In genomic region chr6:149324428-149324827, GRCh38 we compare ENCODE assay signal across 11 cellular contexts. TPM values are rescaled to one million over a fixed set of nuclear protein-coding genes. Genes with fewer than 3 reads are reported as not detected.
A peak's percentile ranks its signal among the peaks of the same experiment; 100 is the strongest.
DNase-seq lines count a peak whose midpoint lies in the region; ATAC-seq and TF ChIP-seq lines count a peak whose summit lies in the region.
"Had no signal": no experiment of that assay in that cellular context is flagged by ENCODE, and none has a peak within 500 bp of the region (broad histone marks: within the 10 kb centered on the region; RNA-seq: fewer than 3 reads in every experiment).

No MANE protein-coding gene starts in this region.

- H3K9ac ChIP-seq in KMS-11 = no peak overlapping the region
- no peak overlapping the region for H3K9ac ChIP-seq in parathyroid adenoma

- H3K4me2 ChIP-seq in KMS-11 (peak overlapping the region; percentile 23; the same call in 1 of the 2 replicates), parathyroid adenoma (ENCODE audit: low read length) (peak overlapping the region; percentile 40)

- peak overlapping the region; percentile 40 for H3K4me3 Mint-ChIP-seq in activated CD4-positive, alpha-beta T cell treated with anti-CD3 and anti-CD28 coated beads, Interleukin-2, amount 10 ng/mL, durations not matched to agents 7 days and 5 days

- TF ChIP-seq POLR2A in body of pancreas (IDR thresholded peaks at IDR 0.05) = no peak

- H3K4me1 ChIP-seq in KMS-11 (ENCODE audit: low read depth, poor library complexity, severe bottlenecking) = peaks cover 28% of the 10 kb centered on the region
- H3K4me1 ChIP-seq in body of pancreas = peaks cover 62% of the 10 kb centered on the region
- H3K4me1 ChIP-seq in parathyroid adenoma = peaks cover 14% of the 10 kb centered on the region
- H3K4me1 ChIP-seq in foreskin keratinocyte = peaks cover 16% of the 10 kb centered on the region

- POLR2A ChIA-PET in activated CD4-positive, alpha-beta T cell treated with anti-CD3 and anti-CD28 coated beads, Interleukin-2, amount 10 ng/mL, durations not matched to agents 7 days and 5 days (lab: Charles Lee) = no interaction called here

- no peak for DNase-seq in activated CD4-positive, alpha-beta T cell treated with anti-CD3 and anti-CD28 coated beads, Interleukin-2, amount 10 ng/mL, durations not matched to agents 7 days and 5 days
- DNase-seq in activated CD4-positive, alpha-beta T cell treated with anti-CD3 and anti-CD28 coated beads for 4 hours = no peak
- DNase-seq in body of pancreas = no peak
- no peak for DNase-seq in CD1c-positive myeloid dendritic cell (ENCODE audit: extremely low spot score)
- DNase-seq in foreskin keratinocyte = no peak
- no peak for DNase-seq in AG08396 (ENCODE audit: low spot score)
- DNase-seq: brain microvascular endothelial cell; effector memory CD8-positive, alpha-beta T cell; NCI-H2107 had no signal

- H3K9me3 ChIP-seq in body of pancreas = no peaks in the 10 kb centered on the region
- no peaks in the 10 kb centered on the region for H3K9me3 ChIP-seq in parathyroid adenoma (ENCODE audit: control insufficient read depth, low read length)

- H2AFZ ChIP-seq in KMS-11 (ENCODE audit: low read depth) = no peak overlapping the region
- H2AFZ ChIP-seq in parathyroid adenoma = no peak overlapping the region

- H3K36me3 ChIP-seq in KMS-11 (ENCODE audit: insufficient read depth) (no peaks in the 10 kb centered on the region), body of pancreas (replicated peaks in 1 of 2; ENCODE audit: insufficient read depth in 1 of 2, low read depth in 2 of 2) (no peaks in the 10 kb centered on the region), parathyroid adenoma (ENCODE audit: control insufficient read depth, insufficient read depth, low read length) (no peaks in the 10 kb centered on the region)

- no peaks in the 10 kb centered on the region for H3K9me3 Mint-ChIP-seq in activated CD4-positive, alpha-beta T cell treated with anti-CD3 and anti-CD28 coated beads, Interleukin-2, amount 10 ng/mL, durations not matched to agents 7 days and 5 days
- H3K9me3 Mint-ChIP-seq: effector memory CD8-positive, alpha-beta T cell had no signal

- H3K27ac Mint-ChIP-seq in activated CD4-positive, alpha-beta T cell treated with anti-CD3 and anti-CD28 coated beads, Interleukin-2, amount 10 ng/mL, durations not matched to agents 7 days and 5 days = peak overlapping the region; percentile 68

- no peaks in the 10 kb centered on the region for H3K27me3 Mint-ChIP-seq in activated CD4-positive, alpha-beta T cell treated with anti-CD3 and anti-CD28 coated beads, Interleukin-2, amount 10 ng/mL, durations not matched to agents 7 days and 5 days
- H3K27me3 Mint-ChIP-seq: effector memory CD8-positive, alpha-beta T cell had no signal

- peaks cover 63% of the 10 kb centered on the region for H3K36me3 Mint-ChIP-seq in activated CD4-positive, alpha-beta T cell treated with anti-CD3 and anti-CD28 coated beads, Interleukin-2, amount 10 ng/mL, durations not matched to agents 7 days and 5 days (ENCODE audit: low read depth)

- intact Hi-C loops in body of pancreas (cut with DNase I) = no loop called here

- ATAC-seq in body of pancreas (peak; percentile 18), foreskin keratinocyte (no peak)
- ATAC-seq: effector memory CD8-positive, alpha-beta T cell had no signal

- no peak for TF ChIP-seq CTCF in KMS-11 (conservative IDR thresholded peaks at IDR 0.05; ENCODE audit: low read depth, low read length)
- TF ChIP-seq CTCF in body of pancreas (IDR thresholded peaks at IDR 0.05) = no peak
- TF ChIP-seq CTCF in parathyroid adenoma (IDR thresholded peaks at IDR 0.05) = no peak
- no peak for TF ChIP-seq CTCF in foreskin keratinocyte (conservative IDR thresholded peaks at IDR 0.05)

- no peak overlapping the region for H3K27ac ChIP-seq in KMS-11
- H3K27ac ChIP-seq in body of pancreas = no peak overlapping the region
- peak overlapping the region; percentile 12 for H3K27ac ChIP-seq in parathyroid adenoma
- H3K27ac ChIP-seq in foreskin keratinocyte = no peak overlapping the region
- H3K27ac ChIP-seq: brain microvascular endothelial cell had no signal

- H3K4me1 Mint-ChIP-seq in activated CD4-positive, alpha-beta T cell treated with anti-CD3 and anti-CD28 coated beads, Interleukin-2, amount 10 ng/mL, durations not matched to agents 7 days and 5 days = peaks cover 78% of the 10 kb centered on the region

- 0 out of 2 replicates have a peak, but pooled peaks cover 10% of the 10 kb centered on the region for H4K20me1 ChIP-seq in KMS-11 (ENCODE audit: insufficient read depth)

- H3K27me3 ChIP-seq in KMS-11 (ENCODE audit: insufficient read depth, low read depth) (no peaks in the 10 kb centered on the region), body of pancreas (no peaks in the 10 kb centered on the region), parathyroid adenoma (ENCODE audit: control insufficient read depth, insufficient read depth, low read length) (no peaks in the 10 kb centered on the region), foreskin keratinocyte (no peaks in the 10 kb centered on the region)
- H3K27me3 ChIP-seq: brain microvascular endothelial cell had no signal

- CTCF ChIA-PET in activated CD4-positive, alpha-beta T cell treated with anti-CD3 and anti-CD28 coated beads, Interleukin-2, amount 10 ng/mL, durations not matched to agents 7 days and 5 days (lab: Charles Lee) = interaction anchor here (0.6 to 4.4 kb wide), 5 partner anchors 9 to 229 kb away, joined by 3 to 30 read pairs (median 3); no protein-coding TSS in a partner anchor

- no peak overlapping the region for H3K4me3 ChIP-seq in KMS-11 (IDR thresholded peaks at IDR 0.05; ENCODE audit: insufficient read depth, low read depth, low read length)
- H3K4me3 ChIP-seq in body of pancreas = no peak overlapping the region
- H3K4me3 ChIP-seq in parathyroid adenoma (ENCODE audit: low read depth, low read length) = no peak overlapping the region

- peaks cover 87% of the 10 kb centered on the region for H3K79me2 ChIP-seq in KMS-11 (ENCODE audit: insufficient read depth, low read depth)
- H3K79me2 ChIP-seq in parathyroid adenoma = peaks cover 37% of the 10 kb centered on the region

RNA-seq across cellular contexts. Expression of gene TAB2, which starts 6.9 kb away (rescaled TPM):
- total RNA-seq in activated CD4-positive, alpha-beta T cell treated with anti-CD3 and anti-CD28 coated beads, Interleukin-2, amount 10 ng/mL, durations not matched to agents 7 days and 5 days = 100 to 1,000 TPM; 126 to 154 TPM
- total RNA-seq in body of pancreas = 10 to 100 TPM; 25.7 to 26.2 TPM
- 39.2 and 40.1 TPM in 2 replicates for total RNA-seq in foreskin keratinocyte
- 12.7 and 16.0 TPM in 2 replicates for polyA plus RNA-seq in foreskin keratinocyte
